Comparison of ENCODE assay signal across 1 cellular context in the genomic region with DNA sequence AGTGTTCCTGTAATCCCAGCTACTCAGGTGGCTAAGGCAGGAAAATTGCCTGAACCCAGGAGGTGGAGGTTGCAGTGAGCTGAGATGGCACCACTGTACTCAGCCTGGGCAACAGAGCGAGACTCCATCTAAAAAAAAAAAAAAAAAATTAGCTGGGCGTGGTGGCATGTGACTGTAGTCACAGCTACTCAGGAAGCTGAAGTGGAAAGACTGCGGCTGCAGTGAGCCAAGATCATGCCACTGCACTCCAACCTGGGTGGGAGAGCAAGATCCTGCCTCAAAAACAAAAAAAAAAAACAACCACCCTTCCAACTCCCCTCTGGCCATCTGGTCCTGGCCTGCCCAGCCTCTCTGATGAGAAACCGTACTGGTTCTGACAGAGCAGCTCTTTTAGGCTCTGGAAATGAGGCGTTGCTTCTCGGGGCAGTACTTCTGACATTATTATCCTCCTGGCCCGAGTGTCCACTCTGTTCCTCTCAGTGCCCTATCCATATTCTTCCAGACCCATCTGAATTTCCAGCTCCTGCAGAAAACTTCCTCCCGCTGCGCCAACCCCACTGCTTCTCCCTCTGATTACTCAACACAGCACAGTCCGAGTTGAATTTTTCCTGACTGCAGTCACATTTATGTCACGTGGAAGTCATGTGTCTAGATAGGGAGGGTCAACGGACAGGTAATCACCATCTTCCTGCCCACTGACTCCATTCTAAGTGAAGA.
TF ChIP-seq lines count a peak whose summit lies in the region.

No MANE protein-coding gene starts in this region.

TF ChIP-seq in K562, 482 proteins besides CTCF, POLR2A, EP300 and RAD21 (continued from another document):
- TF ChIP-seq, protein P1, sequence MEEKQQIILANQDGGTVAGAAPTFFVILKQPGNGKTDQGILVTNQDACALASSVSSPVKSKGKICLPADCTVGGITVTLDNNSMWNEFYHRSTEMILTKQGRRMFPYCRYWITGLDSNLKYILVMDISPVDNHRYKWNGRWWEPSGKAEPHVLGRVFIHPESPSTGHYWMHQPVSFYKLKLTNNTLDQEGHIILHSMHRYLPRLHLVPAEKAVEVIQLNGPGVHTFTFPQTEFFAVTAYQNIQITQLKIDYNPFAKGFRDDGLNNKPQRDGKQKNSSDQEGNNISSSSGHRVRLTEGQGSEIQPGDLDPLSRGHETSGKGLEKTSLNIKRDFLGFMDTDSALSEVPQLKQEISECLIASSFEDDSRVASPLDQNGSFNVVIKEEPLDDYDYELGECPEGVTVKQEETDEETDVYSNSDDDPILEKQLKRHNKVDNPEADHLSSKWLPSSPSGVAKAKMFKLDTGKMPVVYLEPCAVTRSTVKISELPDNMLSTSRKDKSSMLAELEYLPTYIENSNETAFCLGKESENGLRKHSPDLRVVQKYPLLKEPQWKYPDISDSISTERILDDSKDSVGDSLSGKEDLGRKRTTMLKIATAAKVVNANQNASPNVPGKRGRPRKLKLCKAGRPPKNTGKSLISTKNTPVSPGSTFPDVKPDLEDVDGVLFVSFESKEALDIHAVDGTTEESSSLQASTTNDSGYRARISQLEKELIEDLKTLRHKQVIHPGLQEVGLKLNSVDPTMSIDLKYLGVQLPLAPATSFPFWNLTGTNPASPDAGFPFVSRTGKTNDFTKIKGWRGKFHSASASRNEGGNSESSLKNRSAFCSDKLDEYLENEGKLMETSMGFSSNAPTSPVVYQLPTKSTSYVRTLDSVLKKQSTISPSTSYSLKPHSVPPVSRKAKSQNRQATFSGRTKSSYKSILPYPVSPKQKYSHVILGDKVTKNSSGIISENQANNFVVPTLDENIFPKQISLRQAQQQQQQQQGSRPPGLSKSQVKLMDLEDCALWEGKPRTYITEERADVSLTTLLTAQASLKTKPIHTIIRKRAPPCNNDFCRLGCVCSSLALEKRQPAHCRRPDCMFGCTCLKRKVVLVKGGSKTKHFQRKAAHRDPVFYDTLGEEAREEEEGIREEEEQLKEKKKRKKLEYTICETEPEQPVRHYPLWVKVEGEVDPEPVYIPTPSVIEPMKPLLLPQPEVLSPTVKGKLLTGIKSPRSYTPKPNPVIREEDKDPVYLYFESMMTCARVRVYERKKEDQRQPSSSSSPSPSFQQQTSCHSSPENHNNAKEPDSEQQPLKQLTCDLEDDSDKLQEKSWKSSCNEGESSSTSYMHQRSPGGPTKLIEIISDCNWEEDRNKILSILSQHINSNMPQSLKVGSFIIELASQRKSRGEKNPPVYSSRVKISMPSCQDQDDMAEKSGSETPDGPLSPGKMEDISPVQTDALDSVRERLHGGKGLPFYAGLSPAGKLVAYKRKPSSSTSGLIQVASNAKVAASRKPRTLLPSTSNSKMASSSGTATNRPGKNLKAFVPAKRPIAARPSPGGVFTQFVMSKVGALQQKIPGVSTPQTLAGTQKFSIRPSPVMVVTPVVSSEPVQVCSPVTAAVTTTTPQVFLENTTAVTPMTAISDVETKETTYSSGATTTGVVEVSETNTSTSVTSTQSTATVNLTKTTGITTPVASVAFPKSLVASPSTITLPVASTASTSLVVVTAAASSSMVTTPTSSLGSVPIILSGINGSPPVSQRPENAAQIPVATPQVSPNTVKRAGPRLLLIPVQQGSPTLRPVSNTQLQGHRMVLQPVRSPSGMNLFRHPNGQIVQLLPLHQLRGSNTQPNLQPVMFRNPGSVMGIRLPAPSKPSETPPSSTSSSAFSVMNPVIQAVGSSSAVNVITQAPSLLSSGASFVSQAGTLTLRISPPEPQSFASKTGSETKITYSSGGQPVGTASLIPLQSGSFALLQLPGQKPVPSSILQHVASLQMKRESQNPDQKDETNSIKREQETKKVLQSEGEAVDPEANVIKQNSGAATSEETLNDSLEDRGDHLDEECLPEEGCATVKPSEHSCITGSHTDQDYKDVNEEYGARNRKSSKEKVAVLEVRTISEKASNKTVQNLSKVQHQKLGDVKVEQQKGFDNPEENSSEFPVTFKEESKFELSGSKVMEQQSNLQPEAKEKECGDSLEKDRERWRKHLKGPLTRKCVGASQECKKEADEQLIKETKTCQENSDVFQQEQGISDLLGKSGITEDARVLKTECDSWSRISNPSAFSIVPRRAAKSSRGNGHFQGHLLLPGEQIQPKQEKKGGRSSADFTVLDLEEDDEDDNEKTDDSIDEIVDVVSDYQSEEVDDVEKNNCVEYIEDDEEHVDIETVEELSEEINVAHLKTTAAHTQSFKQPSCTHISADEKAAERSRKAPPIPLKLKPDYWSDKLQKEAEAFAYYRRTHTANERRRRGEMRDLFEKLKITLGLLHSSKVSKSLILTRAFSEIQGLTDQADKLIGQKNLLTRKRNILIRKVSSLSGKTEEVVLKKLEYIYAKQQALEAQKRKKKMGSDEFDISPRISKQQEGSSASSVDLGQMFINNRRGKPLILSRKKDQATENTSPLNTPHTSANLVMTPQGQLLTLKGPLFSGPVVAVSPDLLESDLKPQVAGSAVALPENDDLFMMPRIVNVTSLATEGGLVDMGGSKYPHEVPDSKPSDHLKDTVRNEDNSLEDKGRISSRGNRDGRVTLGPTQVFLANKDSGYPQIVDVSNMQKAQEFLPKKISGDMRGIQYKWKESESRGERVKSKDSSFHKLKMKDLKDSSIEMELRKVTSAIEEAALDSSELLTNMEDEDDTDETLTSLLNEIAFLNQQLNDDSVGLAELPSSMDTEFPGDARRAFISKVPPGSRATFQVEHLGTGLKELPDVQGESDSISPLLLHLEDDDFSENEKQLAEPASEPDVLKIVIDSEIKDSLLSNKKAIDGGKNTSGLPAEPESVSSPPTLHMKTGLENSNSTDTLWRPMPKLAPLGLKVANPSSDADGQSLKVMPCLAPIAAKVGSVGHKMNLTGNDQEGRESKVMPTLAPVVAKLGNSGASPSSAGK (IDR thresholded peaks at IDR 0.05) = peak; percentile 31; the same call in 1 of the 2 replicates
- TF ChIP-seq ZBTB8A (IDR thresholded peaks at IDR 0.05; ENCODE audit: partially characterized antibody) (no peak), POLR3G (IDR thresholded peaks at IDR 0.05; ENCODE audit: extremely low read depth, insufficient read length, insufficient replicate concordance) (no peak), ZNF121 (CRISPR knock-in tag; conservative IDR thresholded peaks at IDR 0.05) (no peak), CEBPB (tag; IDR thresholded peaks at IDR 0.05) (peak; percentile 63), ZNF584 (CRISPR knock-in tag; IDR thresholded peaks at IDR 0.05; ENCODE audit: low read depth) (no peak), NR1H2 (CRISPR knock-in tag; IDR thresholded peaks at IDR 0.05) (no peak), GATA2 (CRISPR knock-in tag; IDR thresholded peaks at IDR 0.05) (no peak), ZFPM2 (CRISPR knock-in tag; IDR thresholded peaks at IDR 0.05) (no peak), PHB (CRISPR knock-in tag; IDR thresholded peaks at IDR 0.05) (no peak), MTA1 (IDR thresholded peaks at IDR 0.05; ENCODE audit: borderline replicate concordance) (no peak), ZEB2 (IDR thresholded peaks at IDR 0.05) (no peak), CBFA2T2 (conservative IDR thresholded peaks at IDR 0.05) (peak; percentile 54)
- TF ChIP-seq, protein P2, sequence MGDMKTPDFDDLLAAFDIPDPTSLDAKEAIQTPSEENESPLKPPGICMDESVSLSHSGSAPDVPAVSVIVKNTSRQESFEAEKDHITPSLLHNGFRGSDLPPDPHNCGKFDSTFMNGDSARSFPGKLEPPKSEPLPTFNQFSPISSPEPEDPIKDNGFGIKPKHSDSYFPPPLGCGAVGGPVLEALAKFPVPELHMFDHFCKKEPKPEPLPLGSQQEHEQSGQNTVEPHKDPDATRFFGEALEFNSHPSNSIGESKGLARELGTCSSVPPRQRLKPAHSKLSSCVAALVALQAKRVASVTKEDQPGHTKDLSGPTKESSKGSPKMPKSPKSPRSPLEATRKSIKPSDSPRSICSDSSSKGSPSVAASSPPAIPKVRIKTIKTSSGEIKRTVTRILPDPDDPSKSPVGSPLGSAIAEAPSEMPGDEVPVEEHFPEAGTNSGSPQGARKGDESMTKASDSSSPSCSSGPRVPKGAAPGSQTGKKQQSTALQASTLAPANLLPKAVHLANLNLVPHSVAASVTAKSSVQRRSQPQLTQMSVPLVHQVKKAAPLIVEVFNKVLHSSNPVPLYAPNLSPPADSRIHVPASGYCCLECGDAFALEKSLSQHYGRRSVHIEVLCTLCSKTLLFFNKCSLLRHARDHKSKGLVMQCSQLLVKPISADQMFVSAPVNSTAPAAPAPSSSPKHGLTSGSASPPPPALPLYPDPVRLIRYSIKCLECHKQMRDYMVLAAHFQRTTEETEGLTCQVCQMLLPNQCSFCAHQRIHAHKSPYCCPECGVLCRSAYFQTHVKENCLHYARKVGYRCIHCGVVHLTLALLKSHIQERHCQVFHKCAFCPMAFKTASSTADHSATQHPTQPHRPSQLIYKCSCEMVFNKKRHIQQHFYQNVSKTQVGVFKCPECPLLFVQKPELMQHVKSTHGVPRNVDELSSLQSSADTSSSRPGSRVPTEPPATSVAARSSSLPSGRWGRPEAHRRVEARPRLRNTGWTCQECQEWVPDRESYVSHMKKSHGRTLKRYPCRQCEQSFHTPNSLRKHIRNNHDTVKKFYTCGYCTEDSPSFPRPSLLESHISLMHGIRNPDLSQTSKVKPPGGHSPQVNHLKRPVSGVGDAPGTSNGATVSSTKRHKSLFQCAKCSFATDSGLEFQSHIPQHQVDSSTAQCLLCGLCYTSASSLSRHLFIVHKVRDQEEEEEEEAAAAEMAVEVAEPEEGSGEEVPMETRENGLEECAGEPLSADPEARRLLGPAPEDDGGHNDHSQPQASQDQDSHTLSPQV (IDR thresholded peaks at IDR 0.05) = no peak
- TF ChIP-seq, protein P3, sequence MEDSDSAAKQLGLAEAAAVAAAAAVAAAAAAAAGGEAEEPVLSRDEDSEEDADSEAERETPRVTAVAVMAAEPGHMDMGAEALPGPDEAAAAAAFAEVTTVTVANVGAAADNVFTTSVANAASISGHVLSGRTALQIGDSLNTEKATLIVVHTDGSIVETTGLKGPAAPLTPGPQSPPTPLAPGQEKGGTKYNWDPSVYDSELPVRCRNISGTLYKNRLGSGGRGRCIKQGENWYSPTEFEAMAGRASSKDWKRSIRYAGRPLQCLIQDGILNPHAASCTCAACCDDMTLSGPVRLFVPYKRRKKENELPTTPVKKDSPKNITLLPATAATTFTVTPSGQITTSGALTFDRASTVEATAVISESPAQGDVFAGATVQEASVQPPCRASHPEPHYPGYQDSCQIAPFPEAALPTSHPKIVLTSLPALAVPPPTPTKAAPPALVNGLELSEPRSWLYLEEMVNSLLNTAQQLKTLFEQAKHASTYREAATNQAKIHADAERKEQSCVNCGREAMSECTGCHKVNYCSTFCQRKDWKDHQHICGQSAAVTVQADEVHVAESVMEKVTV (CRISPR knock-in tag; IDR thresholded peaks at IDR 0.05) = no peak
- TF ChIP-seq, protein P4, sequence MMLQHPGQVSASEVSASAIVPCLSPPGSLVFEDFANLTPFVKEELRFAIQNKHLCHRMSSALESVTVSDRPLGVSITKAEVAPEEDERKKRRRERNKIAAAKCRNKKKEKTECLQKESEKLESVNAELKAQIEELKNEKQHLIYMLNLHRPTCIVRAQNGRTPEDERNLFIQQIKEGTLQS (IDR thresholded peaks at IDR 0.05) = peak; percentile 18; the same call in 1 of the 2 replicates
- TF ChIP-seq, protein P4 (CRISPR knock-in tag; conservative IDR thresholded peaks at IDR 0.05) = no peak
- TF ChIP-seq, protein P5, sequence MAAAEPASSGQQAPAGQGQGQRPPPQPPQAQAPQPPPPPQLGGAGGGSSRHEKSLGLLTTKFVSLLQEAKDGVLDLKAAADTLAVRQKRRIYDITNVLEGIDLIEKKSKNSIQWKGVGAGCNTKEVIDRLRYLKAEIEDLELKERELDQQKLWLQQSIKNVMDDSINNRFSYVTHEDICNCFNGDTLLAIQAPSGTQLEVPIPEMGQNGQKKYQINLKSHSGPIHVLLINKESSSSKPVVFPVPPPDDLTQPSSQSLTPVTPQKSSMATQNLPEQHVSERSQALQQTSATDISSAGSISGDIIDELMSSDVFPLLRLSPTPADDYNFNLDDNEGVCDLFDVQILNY (CRISPR knock-in tag; IDR thresholded peaks at IDR 0.05) = no peak
